15 cellular contexts compared by ENCODE assay signal in genomic region chr15:31125061-31125460, GRCh38.
DNase-seq lines count a peak whose midpoint lies in the region; ATAC-seq lines count a peak whose summit lies in the region.
"Had no signal": no experiment of that assay in that cellular context is flagged by ENCODE, and none has a peak within 500 bp of the region (broad histone marks: within the 10 kb centered on the region; RNA-seq: fewer than 3 reads in every experiment).

No MANE protein-coding gene starts in this region.

- no peak for ATAC-seq in GM21360 (IDR thresholded peaks at IDR 0.05; ENCODE audit: unreplicated experiment)
- ATAC-seq: A549, GM23338, K562 had no signal

- peak; percentile 40 for DNase-seq in NCI-H146 (lab: John Stamatoyannopoulos, UW)
- no peak for DNase-seq in NCI-H146 treated with DMSO at 0.1 percent for 48 hours (lab: John Stamatoyannopoulos, UW; ENCODE audit: unreplicated experiment)
- peak; percentile 43 for DNase-seq in DMS53 treated with DMSO at 0.1 percent for 48 hours (lab: John Stamatoyannopoulos, UW; ENCODE audit: unreplicated experiment)
- peak; percentile 66 for DNase-seq in NCI-H748 (lab: John Stamatoyannopoulos, UW; ENCODE audit: unreplicated experiment)
- DNase-seq in OCI-M1 (lab: John Stamatoyannopoulos, UW): no peak
- DNase-seq in NCI-H82 (lab: John Stamatoyannopoulos, UW): no peak
- DNase-seq: AML-193; Calu3; CD4-positive, alpha-beta memory T cell; HCEC 1CT; IMR-90 had no signal

Comparison
In these comparisons a context has a peak if more than half of its experiments do, and no peak if none do; other contexts are left out.
1. DNase-seq: peak in NCI-H146 (single experiment), DMS53 treated with DMSO at 0.1 percent for 48 hours (single experiment) and NCI-H748 (single experiment); none in NCI-H146 treated with DMSO at 0.1 percent for 48 hours (single experiment), OCI-M1 (single experiment) and NCI-H82 (single experiment).